In the genomic region with DNA sequence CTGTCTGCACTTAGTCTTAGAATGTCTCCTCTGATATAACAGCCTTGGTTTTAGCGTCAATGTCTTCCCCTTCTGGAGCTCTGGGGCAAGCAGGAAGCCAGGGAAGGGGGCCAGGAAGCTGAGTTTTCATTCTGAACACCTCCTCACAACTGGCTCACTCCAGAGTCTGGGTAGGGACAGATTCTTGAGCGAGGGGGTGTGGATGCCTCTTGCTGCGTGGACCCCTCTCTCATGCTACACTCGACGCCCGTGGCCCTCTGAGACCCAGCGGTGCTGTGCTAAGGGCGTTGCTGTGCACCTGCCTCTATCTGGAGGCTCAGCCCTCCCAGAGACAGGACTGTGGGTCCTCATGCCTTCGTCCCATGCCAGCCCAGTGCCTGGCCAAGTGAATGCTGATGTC, we compare ENCODE assay signal across 12 cellular contexts.
"Had no signal": no experiment of that assay in that cellular context is flagged by ENCODE, and none has a peak within 500 bp of the region (broad histone marks: within the 10 kb centered on the region; RNA-seq: fewer than 3 reads in every experiment).

No MANE protein-coding gene starts in this region.

- H3K36me3 ChIP-seq: right lobe of liver, upper lobe of right lung had no signal

- H3K27ac Mint-ChIP-seq: activated CD8-positive, alpha-beta memory T cell treated with anti-CD3 and anti-CD28 coated beads, Interleukin-2, amount 10 ng/mL, durations not matched to agents 7 days and 5 days; activated T-cell treated with anti-CD3 and anti-CD28 coated beads, Interleukin-2, amount 50 U/mL, for 24 hours had no signal

- H3K4me1 ChIP-seq: right lobe of liver, upper lobe of right lung had no signal

- H3K27me3 Mint-ChIP-seq: activated CD8-positive, alpha-beta memory T cell treated with anti-CD3 and anti-CD28 coated beads, Interleukin-2, amount 10 ng/mL, durations not matched to agents 7 days and 5 days; activated T-cell treated with anti-CD3 and anti-CD28 coated beads, Interleukin-2, amount 50 U/mL, for 24 hours had no signal

- H3K9me3 Mint-ChIP-seq: activated naive CD4-positive, alpha-beta T cell treated with anti-CD3 and anti-CD28 coated beads, Interleukin-2, amount 50 U/mL, for 72 hours; activated T-cell treated with anti-CD3 and anti-CD28 coated beads, Interleukin-2, amount 50 U/mL, for 24 hours had no signal

- H3K27ac ChIP-seq: foreskin keratinocyte, right lobe of liver, testis, upper lobe of right lung had no signal

- H3K4me3 Mint-ChIP-seq: activated CD8-positive, alpha-beta memory T cell treated with anti-CD3 and anti-CD28 coated beads, Interleukin-2, amount 10 ng/mL, durations not matched to agents 7 days and 5 days; activated T-cell treated with anti-CD3 and anti-CD28 coated beads, Interleukin-2, amount 50 U/mL, for 24 hours had no signal

- H3K4me3 ChIP-seq: right lobe of liver, testis, upper lobe of right lung had no signal

- H3K9me3 ChIP-seq: right lobe of liver, testis, upper lobe of right lung had no signal

- DNase-seq: activated CD4-positive, alpha-beta T cell treated with anti-CD3 and anti-CD28 coated beads, Interleukin-2, amount 50 U/mL, for 1 hour; activated CD8-positive, alpha-beta memory T cell treated with anti-CD3 and anti-CD28 coated beads, Interleukin-2, amount 10 ng/mL, durations not matched to agents 7 days and 5 days; activated effector memory CD4-positive, alpha-beta T cell treated with anti-CD3 and anti-CD28 coated beads, Interleukin-2, amount 50 U/mL, for 16 hours; activated T-cell treated with anti-CD3 and anti-CD28 coated beads, Interleukin-2, amount 50 U/mL, for 24 hours; islet precursor cell; right lobe of liver; stimulated activated CD4-positive, alpha-beta T cell treated with anti-CD3 and anti-CD28 coated beads, Interleukin-2, amount 100 ng/mL, for 48 hours; stimulated activated naive CD4-positive, alpha-beta T cell treated with Interleukin-2 at 50 U/mL for 16 hours; testis; upper lobe of right lung had no signal

- H3K27me3 ChIP-seq: foreskin keratinocyte, right lobe of liver, testis, upper lobe of right lung had no signal
